Comparison of ENCODE assay signal across 7 cellular contexts in the genomic region with DNA sequence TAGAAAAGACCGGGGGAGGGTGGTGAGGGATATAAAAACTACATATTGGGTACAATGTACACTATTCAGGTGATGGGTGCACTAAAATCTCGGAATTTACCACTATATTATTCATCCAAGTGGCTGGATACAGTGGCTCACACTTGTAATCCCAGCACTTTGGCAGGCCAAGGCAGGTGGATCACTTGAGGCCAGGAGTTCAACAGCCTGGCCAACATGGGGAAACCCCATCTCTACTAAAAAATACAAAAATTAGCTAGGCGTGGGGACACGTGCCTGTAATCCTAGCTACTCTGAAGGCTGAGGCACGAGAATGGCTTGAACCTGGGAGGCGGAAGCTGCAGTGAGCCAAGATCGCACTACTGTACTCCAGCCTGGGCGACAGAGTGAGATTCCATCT. TPM values are rescaled to one million over a fixed set of nuclear protein-coding genes. Genes with fewer than 3 reads are reported as not detected.
DNase-seq lines count a peak whose midpoint lies in the region; ATAC-seq and TF ChIP-seq lines count a peak whose summit lies in the region.
"Not testable (repeated sequence)": the region's sequence is repeated elsewhere in the genome, so short reads cannot be mapped to it uniquely, and the experiment has no call there.

No MANE protein-coding gene starts in this region.

- not testable (repeated sequence) for H2AK5ac ChIP-seq in mesenchymal stem cell (ENCODE audit: low read length, severe bottlenecking)

- peaks cover 12% of the 10 kb centered on the region for H3K79me1 ChIP-seq in mesenchymal stem cell (replicated peaks; ENCODE audit: low read length, poor library complexity, severe bottlenecking)

- not testable (repeated sequence) for H3K9me3 ChIP-seq in CD8-positive, alpha-beta T cell (ENCODE audit: low read length); mesenchymal stem cell (ENCODE audit: control insufficient read depth, low read length); spleen

- H3K4me1 ChIP-seq in CD8-positive, alpha-beta T cell (ENCODE audit: insufficient read depth, low read length): peaks cover 60% of the 10 kb centered on the region
- H3K4me1 ChIP-seq in mesenchymal stem cell (ENCODE audit: control insufficient read depth, insufficient read depth, low read depth, low read length): not testable (repeated sequence)
- peaks cover 7 to 100% (median 71%) of the 10 kb centered on the region in 6 donors for H3K4me1 ChIP-seq in spleen

- peaks cover 83% of the 10 kb centered on the region for H3K4me1 Mint-ChIP-seq in CD8-positive, alpha-beta T cell (ENCODE audit: low read depth)
- peaks cover 66% of the 10 kb centered on the region for H3K4me1 Mint-ChIP-seq in activated CD4-positive, alpha-beta T cell treated with anti-CD3 and anti-CD28 coated beads, Interleukin-2, amount 10 ng/mL, durations not matched to agents 24 days and 14 days
- peaks cover 88% of the 10 kb centered on the region for H3K4me1 Mint-ChIP-seq in activated CD8-positive, alpha-beta memory T cell treated with anti-CD3 and anti-CD28 coated beads, Interleukin-2, amount 10 ng/mL, durations not matched to agents 7 days and 5 days
- peaks cover 88% of the 10 kb centered on the region for H3K4me1 Mint-ChIP-seq in activated naive CD8-positive, alpha-beta T cell treated with anti-CD3 and anti-CD28 coated beads, Interleukin-2, amount 50 U/mL, for 24 hours
- peaks cover 68 to 72% of the 10 kb centered on the region in 2 donors for H3K4me1 Mint-ChIP-seq in effector memory CD8-positive, alpha-beta T cell (ENCODE audit: low read depth in 2 of 2)

- not testable (repeated sequence) for H3K9me3 Mint-ChIP-seq in CD8-positive, alpha-beta T cell; activated CD4-positive, alpha-beta T cell treated with anti-CD3 and anti-CD28 coated beads, Interleukin-2, amount 10 ng/mL, durations not matched to agents 24 days and 14 days; activated CD8-positive, alpha-beta memory T cell treated with anti-CD3 and anti-CD28 coated beads, Interleukin-2, amount 10 ng/mL, durations not matched to agents 7 days and 5 days (ENCODE audit: low read depth); activated naive CD8-positive, alpha-beta T cell treated with anti-CD3 and anti-CD28 coated beads, Interleukin-2, amount 50 U/mL, for 24 hours; effector memory CD8-positive, alpha-beta T cell

- peak overlapping the region; percentile 34 to 48 for H3K18ac ChIP-seq in mesenchymal stem cell (ENCODE audit: low read depth in 1 of 2, low read length in 2 of 2)

- not testable (repeated sequence) for H4K8ac ChIP-seq in mesenchymal stem cell (ENCODE audit: low read length)

- H2BK5ac ChIP-seq in mesenchymal stem cell (ENCODE audit: low read depth, low read length, poor library complexity, severe bottlenecking): not testable (repeated sequence)

- POLR2A ChIA-PET in CD8-positive, alpha-beta T cell (lab: Charles Lee): interaction anchor here (1.6 to 2.1 kb wide), 2 partner anchors 11 to 14 kb away, joined by 3 to 18 read pairs; no protein-coding TSS in a partner anchor

- H2BK120ac ChIP-seq in mesenchymal stem cell (ENCODE audit: low read depth, low read length): not testable (repeated sequence)

- H3K4me3 ChIP-seq in CD8-positive, alpha-beta T cell (ENCODE audit: low read depth, low read length); mesenchymal stem cell (ENCODE audit: insufficient read depth in 1 of 2, low read depth in 1 of 2, low read length in 2 of 2); spleen: not testable (repeated sequence)

- H3K4me2 ChIP-seq in mesenchymal stem cell (ENCODE audit: low read length, poor library complexity, severe bottlenecking): not testable (repeated sequence)

- not testable (repeated sequence) for TF ChIP-seq CTCF in CD8-positive, alpha-beta T cell (IDR thresholded peaks at IDR 0.05); spleen (IDR thresholded peaks at IDR 0.05 in 8 of 11, conservative IDR thresholded peaks at IDR 0.05 in 3 of 11)

- not testable (repeated sequence) for H3K36me3 ChIP-seq in CD8-positive, alpha-beta T cell (ENCODE audit: insufficient read depth, low read length); mesenchymal stem cell (ENCODE audit: control insufficient read depth in 1 of 2, insufficient read depth in 2 of 2, low read depth in 1 of 2, low read length in 2 of 2)
- H3K36me3 ChIP-seq in spleen: peaks cover 0 to 14% (median 0%) of the 10 kb centered on the region in 6 donors

- CTCF ChIA-PET in CD8-positive, alpha-beta T cell (lab: Charles Lee): interaction anchor here (1.4 to 1.5 kb wide), 2 partner anchors 17 to 39 kb away, joined by 3 read pairs; no protein-coding TSS in a partner anchor
- CTCF ChIA-PET in activated CD8-positive, alpha-beta memory T cell treated with anti-CD3 and anti-CD28 coated beads, Interleukin-2, amount 10 ng/mL, durations not matched to agents 7 days and 5 days (lab: Charles Lee): interaction anchor here (1.0 to 3.3 kb wide), 4 partner anchors 14 to 34 kb away, joined by 3 to 12 read pairs (median 8); no protein-coding TSS in a partner anchor

- H3K27ac Mint-ChIP-seq in CD8-positive, alpha-beta T cell: peak overlapping the region; percentile 83
- peak overlapping the region; percentile 30 for H3K27ac Mint-ChIP-seq in activated CD4-positive, alpha-beta T cell treated with anti-CD3 and anti-CD28 coated beads, Interleukin-2, amount 10 ng/mL, durations not matched to agents 24 days and 14 days
- H3K27ac Mint-ChIP-seq in activated CD8-positive, alpha-beta memory T cell treated with anti-CD3 and anti-CD28 coated beads, Interleukin-2, amount 10 ng/mL, durations not matched to agents 7 days and 5 days: peak overlapping the region; percentile 91
- H3K27ac Mint-ChIP-seq in activated naive CD8-positive, alpha-beta T cell treated with anti-CD3 and anti-CD28 coated beads, Interleukin-2, amount 50 U/mL, for 24 hours: peak overlapping the region; percentile 76
- peak overlapping the region; percentile 89 to 95 for H3K27ac Mint-ChIP-seq in effector memory CD8-positive, alpha-beta T cell

- not testable (repeated sequence) for ATAC-seq in CD8-positive, alpha-beta T cell; activated CD8-positive, alpha-beta memory T cell treated with anti-CD3 and anti-CD28 coated beads, Interleukin-2, amount 10 ng/mL, durations not matched to agents 7 days and 5 days; activated naive CD8-positive, alpha-beta T cell treated with anti-CD3 and anti-CD28 coated beads, Interleukin-2, amount 50 U/mL, for 24 hours; effector memory CD8-positive, alpha-beta T cell (replicated peaks)

- TF ChIP-seq POLR2A in spleen (IDR thresholded peaks at IDR 0.05): not testable (repeated sequence)

- not testable (repeated sequence) for H2BK15ac ChIP-seq in mesenchymal stem cell (ENCODE audit: low read depth, poor library complexity, severe bottlenecking)

- H3K14ac ChIP-seq in mesenchymal stem cell (ENCODE audit: low read length in 2 of 2): not testable (repeated sequence)

- not testable (repeated sequence) for DNase-seq in CD8-positive, alpha-beta T cell; activated CD4-positive, alpha-beta T cell treated with anti-CD3 and anti-CD28 coated beads, Interleukin-2, amount 10 ng/mL, durations not matched to agents 24 days and 14 days; activated CD8-positive, alpha-beta memory T cell treated with anti-CD3 and anti-CD28 coated beads, Interleukin-2, amount 10 ng/mL, durations not matched to agents 7 days and 5 days; activated naive CD8-positive, alpha-beta T cell treated with anti-CD3 and anti-CD28 coated beads, Interleukin-2, amount 50 U/mL, for 24 hours; effector memory CD8-positive, alpha-beta T cell; mesenchymal stem cell; spleen

- H3K27ac ChIP-seq in CD8-positive, alpha-beta T cell (ENCODE audit: low read depth, low read length); mesenchymal stem cell (ENCODE audit: low read length, poor library complexity, severe bottlenecking): not testable (repeated sequence)
- H3K27ac ChIP-seq in spleen: peak overlapping the region in 5 of 8 donors; percentile 66 to 87 (median 84)

- H3K9ac ChIP-seq in mesenchymal stem cell (ENCODE audit: low read length): not testable (repeated sequence)

- not testable (repeated sequence) for H3K4me3 Mint-ChIP-seq in CD8-positive, alpha-beta T cell; activated CD4-positive, alpha-beta T cell treated with anti-CD3 and anti-CD28 coated beads, Interleukin-2, amount 10 ng/mL, durations not matched to agents 24 days and 14 days; activated CD8-positive, alpha-beta memory T cell treated with anti-CD3 and anti-CD28 coated beads, Interleukin-2, amount 10 ng/mL, durations not matched to agents 7 days and 5 days; activated naive CD8-positive, alpha-beta T cell treated with anti-CD3 and anti-CD28 coated beads, Interleukin-2, amount 50 U/mL, for 24 hours; effector memory CD8-positive, alpha-beta T cell

- not testable (repeated sequence) for H4K91ac ChIP-seq in mesenchymal stem cell (ENCODE audit: low read length)

- WGBS in mesenchymal stem cell: 99% methylated on average over 7 of the region's 8 CpGs
- WGBS in spleen, 5 donors: 88 to 93% (median 90%) methylated on average over 8 of the region's 8 CpGs

- H2BK12ac ChIP-seq in mesenchymal stem cell (ENCODE audit: low read length in 2 of 2): peak overlapping the region; percentile 31 to 70

- H3K23ac ChIP-seq in mesenchymal stem cell (ENCODE audit: low read length in 2 of 2): not testable (repeated sequence)

- peak overlapping the region in 1 of 2 experiments; percentile 63 for H3K4ac ChIP-seq in mesenchymal stem cell (ENCODE audit: low read depth in 1 of 2, low read length in 2 of 2)

- intact Hi-C loops in CD8-positive, alpha-beta T cell (cut with DNase I, micrococcal nuclease): loop anchor here (2.0 to 5.0 kb wide), 3 partner anchors 13 to 35 kb away; a partner anchor contains a TSS
- intact Hi-C loops in activated CD4-positive, alpha-beta T cell treated with anti-CD3 and anti-CD28 coated beads, Interleukin-2, amount 10 ng/mL, durations not matched to agents 24 days and 14 days (cut with micrococcal nuclease): loop anchor here (2.0 kb wide), 1 partner anchor 15 kb away; no protein-coding TSS in a partner anchor
- intact Hi-C loops in spleen (cut with DNase I; ENCODE audit: low total_unique reads): not testable (repeated sequence)

- not testable (repeated sequence) for H2AFZ ChIP-seq in mesenchymal stem cell (ENCODE audit: low read depth, low read length)

- H3K27me3 ChIP-seq in CD8-positive, alpha-beta T cell (ENCODE audit: insufficient read depth, low read length); mesenchymal stem cell (ENCODE audit: control insufficient read depth in 1 of 2, insufficient read depth in 1 of 2, low read length in 2 of 2); spleen (replicated peaks in 1 of 7): not testable (repeated sequence)

- peaks cover 10% of the 10 kb centered on the region for H3K36me3 Mint-ChIP-seq in CD8-positive, alpha-beta T cell
- H3K36me3 Mint-ChIP-seq in activated CD4-positive, alpha-beta T cell treated with anti-CD3 and anti-CD28 coated beads, Interleukin-2, amount 10 ng/mL, durations not matched to agents 24 days and 14 days (ENCODE audit: low read depth): peaks cover 47% of the 10 kb centered on the region
- peaks cover 51% of the 10 kb centered on the region for H3K36me3 Mint-ChIP-seq in activated CD8-positive, alpha-beta memory T cell treated with anti-CD3 and anti-CD28 coated beads, Interleukin-2, amount 10 ng/mL, durations not matched to agents 7 days and 5 days
- peaks cover 57% of the 10 kb centered on the region for H3K36me3 Mint-ChIP-seq in activated naive CD8-positive, alpha-beta T cell treated with anti-CD3 and anti-CD28 coated beads, Interleukin-2, amount 50 U/mL, for 24 hours (ENCODE audit: low read depth)
- peaks cover 22% of the 10 kb centered on the region for H3K36me3 Mint-ChIP-seq in effector memory CD8-positive, alpha-beta T cell (ENCODE audit: insufficient read depth)

- not testable (repeated sequence) for H3K27me3 Mint-ChIP-seq in CD8-positive, alpha-beta T cell (ENCODE audit: low read depth); activated CD4-positive, alpha-beta T cell treated with anti-CD3 and anti-CD28 coated beads, Interleukin-2, amount 10 ng/mL, durations not matched to agents 24 days and 14 days; activated CD8-positive, alpha-beta memory T cell treated with anti-CD3 and anti-CD28 coated beads, Interleukin-2, amount 10 ng/mL, durations not matched to agents 7 days and 5 days; activated naive CD8-positive, alpha-beta T cell treated with anti-CD3 and anti-CD28 coated beads, Interleukin-2, amount 50 U/mL, for 24 hours; effector memory CD8-positive, alpha-beta T cell

RNA-seq across cellular contexts. Expression of a gene that starts 37.4 kb away (rescaled TPM):
- 10 to 100 TPM; 14.9 to 16.9 TPM for total RNA-seq in CD8-positive, alpha-beta T cell
- total RNA-seq in activated CD4-positive, alpha-beta T cell treated with anti-CD3 and anti-CD28 coated beads, Interleukin-2, amount 10 ng/mL, durations not matched to agents 24 days and 14 days: 98.8 and 100 TPM in 2 replicates
- total RNA-seq in activated CD8-positive, alpha-beta memory T cell treated with anti-CD3 and anti-CD28 coated beads, Interleukin-2, amount 10 ng/mL, durations not matched to agents 7 days and 5 days: 100 to 1,000 TPM; 136 to 149 TPM
- 22.8 TPM for polyA plus RNA-seq in mesenchymal stem cell (2013, experiment 1 of 2)
- polyA plus RNA-seq in mesenchymal stem cell (2013, experiment 2 of 2): 24.9 TPM
- 10 to 100 TPM; 21.4 to 72.0 (median 44.5) TPM for total RNA-seq in spleen
- polyA plus RNA-seq in spleen: 10 to 100 TPM in 2 of 3 donors, 1 to 10 TPM in 1; 9.4 to 15.1 (median 11.4) TPM

RNA-seq across cellular contexts. Expression of a gene that starts 55.5 kb away (rescaled TPM):
- 100 to 1,000 TPM; 181 to 186 TPM for total RNA-seq in CD8-positive, alpha-beta T cell
- 121 TPM in 2 replicates for total RNA-seq in activated CD4-positive, alpha-beta T cell treated with anti-CD3 and anti-CD28 coated beads, Interleukin-2, amount 10 ng/mL, durations not matched to agents 24 days and 14 days
- 10 to 100 TPM; 79.1 to 94.2 TPM for total RNA-seq in activated CD8-positive, alpha-beta memory T cell treated with anti-CD3 and anti-CD28 coated beads, Interleukin-2, amount 10 ng/mL, durations not matched to agents 7 days and 5 days
- 65.7 TPM for polyA plus RNA-seq in mesenchymal stem cell (2013, experiment 1 of 2)
- polyA plus RNA-seq in mesenchymal stem cell (2013, experiment 2 of 2): 67.0 TPM
- total RNA-seq in spleen: 10 to 100 TPM; 43.7 to 58.9 (median 54.5) TPM
- polyA plus RNA-seq in spleen: 100 to 1,000 TPM in 1 of 3 donors, 10 to 100 TPM in 2; 72.8 to 103 (median 78.8) TPM

Comparison
In these comparisons a context has a peak if more than half of its experiments do, and no peak if none do; other contexts are left out.
1. H3K27ac Mint-ChIP-seq: peak in every context shown above with its lines; median percentile 92 in effector memory CD8-positive, alpha-beta T cell; 91 in activated CD8-positive, alpha-beta memory T cell treated with anti-CD3 and anti-CD28 coated beads, Interleukin-2, amount 10 ng/mL, durations not matched to agents 7 days and 5 days; 83 in CD8-positive, alpha-beta T cell; 76 in activated naive CD8-positive, alpha-beta T cell treated with anti-CD3 and anti-CD28 coated beads, Interleukin-2, amount 50 U/mL, for 24 hours; 30 in activated CD4-positive, alpha-beta T cell treated with anti-CD3 and anti-CD28 coated beads, Interleukin-2, amount 10 ng/mL, durations not matched to agents 24 days and 14 days.